Comparison of ENCODE assay signal across 9 cellular contexts in the genomic region with DNA sequence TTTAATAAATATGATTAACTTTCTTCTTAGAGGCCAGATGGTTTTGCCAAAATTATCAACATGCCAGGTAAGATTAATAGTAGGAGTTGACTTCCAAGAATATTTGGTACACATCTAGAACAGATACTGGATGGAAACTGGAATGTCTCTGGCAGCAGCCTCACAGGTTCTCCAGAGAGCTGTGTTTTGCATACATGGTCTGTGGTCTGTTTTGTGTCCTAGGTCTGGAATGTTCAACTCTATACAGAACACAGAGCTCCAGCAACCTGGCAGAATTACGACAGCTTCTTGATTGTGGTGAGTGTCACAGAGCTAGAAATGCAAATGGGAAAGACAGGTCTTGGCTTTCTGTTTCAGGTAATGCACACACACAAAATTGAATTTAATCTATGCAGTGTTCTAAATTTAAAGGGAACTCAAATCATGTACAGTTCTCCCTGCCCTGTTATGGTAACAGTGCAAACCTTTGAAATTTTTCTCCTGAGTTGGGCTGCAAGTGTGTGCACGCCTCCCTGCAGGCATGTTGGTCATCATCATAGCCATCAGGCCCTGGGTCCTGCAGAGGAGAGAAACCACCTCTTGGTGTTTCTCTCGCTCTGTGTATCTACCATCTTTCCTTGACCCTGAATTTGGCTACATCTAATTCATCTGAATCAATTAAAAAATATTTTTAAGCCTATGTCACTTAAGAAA. TPM values are rescaled to one million over a fixed set of nuclear protein-coding genes. Genes with fewer than 3 reads are reported as not detected.
DNase-seq lines count a peak whose midpoint lies in the region; ATAC-seq, FAIRE-seq and TF ChIP-seq lines count a peak whose summit lies in the region.
"Had no signal": no experiment of that assay in that cellular context is flagged by ENCODE, and none has a peak within 500 bp of the region (broad histone marks: within the 10 kb centered on the region; RNA-seq: fewer than 3 reads in every experiment).

No MANE protein-coding gene starts in this region.

- no peak for TF ChIP-seq EP300 in GM12878 (IDR thresholded peaks at IDR 0.05; ENCODE audit: borderline replicate concordance in 1 of 2, control insufficient read depth in 1 of 2, low read depth in 2 of 2, low read length in 2 of 2)
- TF ChIP-seq EP300 in stomach (IDR thresholded peaks at IDR 0.05): no peak

- FAIRE-seq in GM12878 (lab: Jason Lieb, UNC): peak; percentile 57

- no peaks in the 10 kb centered on the region for H3K27me3 ChIP-seq in GM12878 (replicated peaks in 1 of 2; ENCODE audit: control insufficient read depth in 2 of 2, insufficient read depth in 2 of 2, low read length in 1 of 2)
- no peaks in the 10 kb centered on the region for H3K27me3 ChIP-seq in stomach

- H3K4me3 Mint-ChIP-seq in activated naive CD4-positive, alpha-beta T cell treated with anti-CD3 and anti-CD28 coated beads for 36 hours: no peak overlapping the region

- peaks cover 30% of the 10 kb centered on the region for H3K36me3 Mint-ChIP-seq in activated naive CD4-positive, alpha-beta T cell treated with anti-CD3 and anti-CD28 coated beads for 36 hours (ENCODE audit: low read depth)

- peaks cover 29% of the 10 kb centered on the region for H3K4me1 ChIP-seq in GM12878 (ENCODE audit: control insufficient read depth, insufficient read depth, low read length)
- peaks cover 18 to 74% (median 43%) of the 10 kb centered on the region in 4 donors for H3K4me1 ChIP-seq in stomach

- peak; percentile 62 for ATAC-seq in HG02870 (IDR thresholded peaks at IDR 0.05; ENCODE audit: unreplicated experiment)
- ATAC-seq in GM12878: peak; percentile 47

- H3K4me2 ChIP-seq in GM12878 (ENCODE audit: control insufficient read depth, insufficient read depth): peak overlapping the region; percentile 86

- TF ChIP-seq POLR2A in GM12878 (IDR thresholded peaks at IDR 0.05; ENCODE audit: low read depth, low read length) (peak; percentile 33; the same call in 1 of the 2 replicates), stomach (IDR thresholded peaks at IDR 0.05) (no peak)

- H4K20me1 ChIP-seq in GM12878 (ENCODE audit: control insufficient read depth, insufficient read depth): no peaks in the 10 kb centered on the region

- H3K9me3 ChIP-seq in GM12878 (replicated peaks; ENCODE audit: control insufficient read depth, insufficient read depth, low read length): no peaks in the 10 kb centered on the region
- H3K9me3 ChIP-seq in stomach: no peaks in the 10 kb centered on the region

- no peak overlapping the region for H3K4me3 ChIP-seq in GM12878
- no peak overlapping the region for H3K4me3 ChIP-seq in stomach

- in situ Hi-C loops in GM12878 (cut with MboI): loop anchor here (10.0 kb wide), 1 partner anchor 371 kb away; no protein-coding TSS in a partner anchor

- intact Hi-C loops in activated naive CD4-positive, alpha-beta T cell treated with anti-CD3 and anti-CD28 coated beads for 36 hours (cut with micrococcal nuclease): loop anchor here (10.0 kb wide), 1 partner anchor 969 kb away; no protein-coding TSS in a partner anchor
- intact Hi-C loops in GM12878 (cut with micrococcal nuclease; ENCODE audit: unreplicated experiment) (loop anchor here (5.0 to 10.0 kb wide), 2 partner anchors 132 to 471 kb away; no protein-coding TSS in a partner anchor), stomach (cut with DNase I; ENCODE audit: low total_unique reads) (no loop called here), posterior vena cava (cut with DNase I) (no loop called here)

- CTCF ChIA-PET in activated naive CD4-positive, alpha-beta T cell treated with anti-CD3 and anti-CD28 coated beads for 36 hours (lab: Charles Lee): interaction anchor here (0.6 to 1.6 kb wide), 8 partner anchors 11 to 1028 kb away, joined by 3 to 5 read pairs (median 3); no protein-coding TSS in a partner anchor
- CTCF ChIA-PET in GM12878 (lab: Yijun Ruan, JAX): interaction anchor here (0.7 to 7.3 kb wide), 9 partner anchors 10 to 1037 kb away, joined by 3 to 63 read pairs (median 13); no protein-coding TSS in a partner anchor

- H3K27ac ChIP-seq in GM12878 (ENCODE audit: control insufficient read depth, insufficient read depth) (peak overlapping the region; percentile 86), stomach (peak overlapping the region in 4 of 5 donors; percentile 3 to 52 (median 18))

- SMC1A ChIA-PET in GM12878 (lab: Charles Lee; ENCODE audit: uncharacterized antibody, unreplicated experiment): interaction anchor here (0.8 to 8.5 kb wide), 7 partner anchors 11 to 1026 kb away, joined by 3 to 118 read pairs (median 4); no protein-coding TSS in a partner anchor

- TF ChIP-seq CTCF in GM12878 (IDR thresholded peaks at IDR 0.05 in 2 of 3, conservative IDR thresholded peaks at IDR 0.05 in 1 of 3; ENCODE audit: control insufficient read depth in 2 of 3, extremely low read depth in 1 of 3, insufficient read depth in 1 of 3, low read depth in 3 of 3, low read length in 3 of 3) (no peak), stomach (IDR thresholded peaks at IDR 0.05) (no peak)

- H3K79me2 ChIP-seq in GM12878 (ENCODE audit: control insufficient read depth, insufficient read depth, low read length): peaks cover 30% of the 10 kb centered on the region

- H3K9ac ChIP-seq in GM12878 (ENCODE audit: control insufficient read depth, insufficient read depth, low read length): peak overlapping the region; percentile 35; the same call in 1 of the 2 replicates

- RAD21 ChIA-PET in GM12878 (lab: Charles Lee; ENCODE audit: unreplicated experiment): interaction anchor here (0.7 to 1.6 kb wide), 9 partner anchors 10 to 1028 kb away, joined by 3 to 5 read pairs (median 4); no protein-coding TSS in a partner anchor

- peak overlapping the region; percentile 93 for H3K27ac Mint-ChIP-seq in activated naive CD4-positive, alpha-beta T cell treated with anti-CD3 and anti-CD28 coated beads for 36 hours

- H3K4me1 Mint-ChIP-seq in activated naive CD4-positive, alpha-beta T cell treated with anti-CD3 and anti-CD28 coated beads for 36 hours (ENCODE audit: low read depth): peaks cover 72% of the 10 kb centered on the region

- H3K36me3 ChIP-seq in GM12878 (ENCODE audit: control insufficient read depth in 2 of 2, insufficient read depth in 2 of 2, low read length in 1 of 2) (peaks cover 4 to 31% of the 10 kb centered on the region in 2 experiments), stomach (peaks cover 33 to 53% (median 50%) of the 10 kb centered on the region in 4 donors)

- no peak overlapping the region for H2AFZ ChIP-seq in GM12878 (ENCODE audit: control insufficient read depth, low read depth, low read length)

- 47% methylated on average over 3 of the region's 3 CpGs for WGBS in GM12878 (ENCODE audit: insufficient coverage, insufficient replicate concordance, low lambda C conversion rate, missing lambda C conversion rate)
- WGBS in stomach, 5 donors: 66 to 86% (median 73%) methylated on average over 3 of the region's 3 CpGs

- no peak for DNase-seq in activated naive CD4-positive, alpha-beta T cell treated with anti-CD3 and anti-CD28 coated beads for 36 hours
- DNase-seq in activated naive CD4-positive, alpha-beta T cell (lab: John Stamatoyannopoulos, UW): no peak
- no peak for DNase-seq in GM12878 (ENCODE audit: low read depth, low spot score)
- no peak for DNase-seq in stomach
- no peak for DNase-seq in NCI-H1436 treated with DMSO at 0.1 percent for 48 hours (lab: John Stamatoyannopoulos, UW)
- no peak for DNase-seq in occipital lobe (lab: John Stamatoyannopoulos, UW)
- no peak for DNase-seq in posterior vena cava (ENCODE audit: low spot score)
- DNase-seq: activated CD4-positive, CD25-positive, alpha-beta regulatory T cell treated with anti-CD3 and anti-CD28 coated beads, Interleukin-2, amount 50 U/mL, for 72 hours had no signal

- no peak for TF ChIP-seq RAD21 in GM12878 (IDR thresholded peaks at IDR 0.05; ENCODE audit: insufficient read depth, low read depth, low read length)

- no peaks in the 10 kb centered on the region for H3K27me3 Mint-ChIP-seq in activated naive CD4-positive, alpha-beta T cell treated with anti-CD3 and anti-CD28 coated beads for 36 hours (ENCODE audit: low read depth)

- BruUV-seq in GM12878 (replicated peaks; lab: Mats Ljungman, UMichigan): no TSS peak

- POLR2A ChIA-PET in GM12878 (lab: Charles Lee): interaction anchor here (1.5 kb wide), 1 partner anchor 14 kb away, joined by 3 read pairs; no protein-coding TSS in a partner anchor

- H3K9me3 Mint-ChIP-seq in activated naive CD4-positive, alpha-beta T cell treated with anti-CD3 and anti-CD28 coated beads for 36 hours: no peaks in the 10 kb centered on the region

TF ChIP-seq in GM12878, 131 proteins besides CTCF, POLR2A, EP300 and RAD21 (continues in another document):
- peak; percentile 43; the same call in 1 of the 2 replicates for TF ChIP-seq MTA3 (IDR thresholded peaks at IDR 0.05; ENCODE audit: borderline replicate concordance, low read length)
- no peak for TF ChIP-seq ZNF217 (IDR thresholded peaks at IDR 0.05)
- TF ChIP-seq ZSCAN29 (IDR thresholded peaks at IDR 0.05): no peak
- 0 out of 2 replicates have a peak, but pooled peaks have one; percentile 35 for TF ChIP-seq ZBED1 (IDR thresholded peaks at IDR 0.05; ENCODE audit: borderline replicate concordance)
- TF ChIP-seq CBX5 (IDR thresholded peaks at IDR 0.05; ENCODE audit: low read depth): no peak
- TF ChIP-seq POLR2AphosphoS5 (IDR thresholded peaks at IDR 0.05; ENCODE audit: low read length): peak; percentile 66
- TF ChIP-seq LARP7 (IDR thresholded peaks at IDR 0.05): no peak

RNA-seq across cellular contexts. Expression of a gene that starts 58.3 kb away (rescaled TPM):
- 10 to 100 TPM; 28.5 to 31.4 TPM for total RNA-seq in activated naive CD4-positive, alpha-beta T cell treated with anti-CD3 and anti-CD28 coated beads for 36 hours
- 40.8 and 49.4 TPM in 2 replicates for total RNA-seq in GM12878 (2013; cell fraction: nucleolus; rRNA removed)
- 28.0 and 33.3 TPM in 2 replicates for total RNA-seq in GM12878 (2014; rRNA removed)
- 30.1 and 34.9 TPM in 2 replicates for total RNA-seq in GM12878 (2014; rRNA removed; fragmentation: Illumina TruSeq; extraction: Trizol)
- 38.4 and 39.8 TPM in 2 replicates for total RNA-seq in GM12878 (2021)
- polyA plus RNA-seq in GM12878 (2011; ENCODE audit: low read depth): 11.5 TPM
- 14.6 and 15.9 TPM in 2 replicates for polyA plus RNA-seq in GM12878 (2011; rRNA removed)
- 6.9 and 10.1 TPM in 2 replicates for polyA plus RNA-seq in GM12878 (2011; cell fraction: cytosol; rRNA removed)
- polyA plus RNA-seq in GM12878 (2011; cell fraction: nucleus; rRNA removed): 10.3 and 15.8 TPM in 2 replicates
- 15.8 and 22.1 TPM in 2 replicates for polyA plus RNA-seq in GM12878 (2012)
- 34.6 and 38.1 TPM in 2 replicates for polyA plus RNA-seq in GM12878 (2014; fragmentation: Illumina TruSeq; extraction: Trizol)
- 1 to 10 TPM; 7.8 to 8.0 TPM for polyA plus RNA-seq in GM12878 (2014; fragmentation: Nextera tagmentation; extraction: Ambion mirVana)
- polyA plus RNA-seq in GM12878 (2014; rRNA removed): 15.1 and 15.6 TPM in 2 replicates
- polyA plus RNA-seq in GM12878 (2016; fragmentation: Nextera tagmentation; extraction: Ambion mirVana): 10 to 100 TPM; 14.0 to 15.4 TPM
- polyA minus RNA-seq in GM12878 (2011; rRNA and poly(A)+ RNA removed): 30.3 and 32.3 TPM in 2 replicates
- 19.0 and 24.7 TPM in 2 replicates for polyA minus RNA-seq in GM12878 (2011; cell fraction: cytosol; rRNA and poly(A)+ RNA removed)
- polyA minus RNA-seq in GM12878 (2011; cell fraction: nucleus; rRNA and poly(A)+ RNA removed): 23.9 and 37.7 TPM in 2 replicates
- total RNA-seq in stomach: 100 to 1,000 TPM in 3 of 5 donors, 10 to 100 TPM in 2; 45.2 to 280 (median 115) TPM
- 10 to 100 TPM in 2 of 3 donors, 1 to 10 TPM in 1; 9.2 to 10.5 (median 10.1) TPM for polyA plus RNA-seq in stomach
- total RNA-seq in occipital lobe: 177 TPM
- total RNA-seq in posterior vena cava: 100 to 1,000 TPM in 1 of 2 donors, 10 to 100 TPM in 1; 65.2 to 172 TPM

Comparison
In these comparisons a context has a peak if more than half of its experiments do, and no peak if none do; other contexts are left out.
1. intact Hi-C loops: an anchor here in activated naive CD4-positive, alpha-beta T cell treated with anti-CD3 and anti-CD28 coated beads for 36 hours (10.0 kb wide) and GM12878 (5.0 to 10.0 kb wide); none called in stomach and posterior vena cava.